21 cellular contexts compared by ENCODE assay signal in genomic region chr2:30326497-30326896, GRCh38.
DNase-seq lines count a peak whose midpoint lies in the region; ATAC-seq and TF ChIP-seq lines count a peak whose summit lies in the region.
"Had no signal": no experiment of that assay in that cellular context is flagged by ENCODE, and none has a peak within 500 bp of the region (broad histone marks: within the 10 kb centered on the region; RNA-seq: fewer than 3 reads in every experiment).

No MANE protein-coding gene starts in this region.

- TF ChIP-seq CTCF in WERI-Rb-1 (IDR thresholded peaks at IDR 0.05; ENCODE audit: low read depth, low read length), result no peak

- no peaks in the 10 kb centered on the region for H3K27me3 Mint-ChIP-seq in naive thymus-derived CD4-positive, alpha-beta T cell
- no peaks in the 10 kb centered on the region for H3K27me3 Mint-ChIP-seq in stimulated activated naive B cell treated with anti-CD40 and anti-IgM and Interleukin-4, amounts not matched to agents 10 μg/mL and 1 μg/mL and 100 μg/mL, for 72 hours
- H3K27me3 Mint-ChIP-seq: CD8-positive, alpha-beta memory T cell had no signal

- no peaks in the 10 kb centered on the region for H3K36me3 Mint-ChIP-seq in naive thymus-derived CD4-positive, alpha-beta T cell
- peaks cover 0 to 3% of the 10 kb centered on the region in 2 donors for H3K36me3 Mint-ChIP-seq in stimulated activated naive B cell treated with anti-CD40 and anti-IgM and Interleukin-4, amounts not matched to agents 10 μg/mL and 1 μg/mL and 100 μg/mL, for 72 hours
- H3K36me3 Mint-ChIP-seq: CD8-positive, alpha-beta memory T cell had no signal

- POLR2A ChIA-PET in naive thymus-derived CD4-positive, alpha-beta T cell (lab: Charles Lee), result interaction anchor here (0.7 to 1.8 kb wide), 4 partner anchors 8 to 201 kb away, joined by 3 to 8 read pairs (median 3); no protein-coding TSS in a partner anchor

- H3K36me3 ChIP-seq in WERI-Rb-1, result no peaks in the 10 kb centered on the region
- no peaks in the 10 kb centered on the region for H3K36me3 ChIP-seq in naive thymus-derived CD4-positive, alpha-beta T cell (ENCODE audit: control insufficient read depth in 2 of 3, insufficient read depth in 3 of 3, low read length in 3 of 3)
- H3K36me3 ChIP-seq: BE2C had no signal

- DNase-seq in CD1c-positive myeloid dendritic cell (ENCODE audit: extremely low spot score) (peak; percentile 62), WERI-Rb-1 (no peak), globus pallidus (ENCODE audit: low spot score) (no peak), NCI-H1092 (lab: John Stamatoyannopoulos, UW) (no peak)
- DNase-seq in naive thymus-derived CD4-positive, alpha-beta T cell, result no peak
- DNase-seq in stimulated activated naive B cell treated with anti-CD40 and anti-IgM and Interleukin-4, amounts not matched to agents 10 μg/mL and 1 μg/mL and 100 μg/mL, for 72 hours, result no peak
- DNase-seq: BE2C; CD8-positive, alpha-beta memory T cell; DMS53; GDM1; H9; HFFc6; IMR-90; Karpas-422; MV-4-11; NCI-H1694; NCI-H2081 treated with DMSO at 0.1 percent for 48 hours; NCI-H2171 treated with DMSO at 0.1 percent for 48 hours had no signal

- H3K9me3 Mint-ChIP-seq in naive thymus-derived CD4-positive, alpha-beta T cell, result peaks cover 0 to 3% (median 0%) of the 10 kb centered on the region in 11 donors
- H3K9me3 Mint-ChIP-seq in stimulated activated naive B cell treated with anti-CD40 and anti-IgM and Interleukin-4, amounts not matched to agents 10 μg/mL and 1 μg/mL and 100 μg/mL, for 72 hours, result peaks cover 6 to 8% of the 10 kb centered on the region in 2 donors
- H3K9me3 Mint-ChIP-seq: CD8-positive, alpha-beta memory T cell; HFFc6 had no signal

- no peak for ATAC-seq in naive thymus-derived CD4-positive, alpha-beta T cell
- peak; percentile 20 to 25 for ATAC-seq in stimulated activated naive B cell treated with anti-CD40 and anti-IgM and Interleukin-4, amounts not matched to agents 10 μg/mL and 1 μg/mL and 100 μg/mL, for 72 hours (replicated peaks)
- ATAC-seq in HG02852 (IDR thresholded peaks at IDR 0.05; ENCODE audit: unreplicated experiment), result no peak
- ATAC-seq: SK-N-SH treated with all-trans-retinoic acid at 6 μM for 48 hours had no signal

- intact Hi-C loops in naive thymus-derived CD4-positive, alpha-beta T cell (cut with micrococcal nuclease), result no loop called here

- H3K4me3 Mint-ChIP-seq in naive thymus-derived CD4-positive, alpha-beta T cell, result no peak overlapping the region
- H3K4me3 Mint-ChIP-seq in stimulated activated naive B cell treated with anti-CD40 and anti-IgM and Interleukin-4, amounts not matched to agents 10 μg/mL and 1 μg/mL and 100 μg/mL, for 72 hours, result no peak overlapping the region
- H3K4me3 Mint-ChIP-seq: CD8-positive, alpha-beta memory T cell; H9; HFFc6 had no signal

- H3K27ac ChIP-seq in WERI-Rb-1, result peak overlapping the region; percentile 87
- H3K27ac ChIP-seq in naive thymus-derived CD4-positive, alpha-beta T cell (ENCODE audit: low read depth, low read length), result no peak overlapping the region
- H3K27ac ChIP-seq: A549 had no signal

- peak overlapping the region in 6 of 9 donors; percentile 0 to 88 (median 74) for H3K27ac Mint-ChIP-seq in naive thymus-derived CD4-positive, alpha-beta T cell
- H3K27ac Mint-ChIP-seq in stimulated activated naive B cell treated with anti-CD40 and anti-IgM and Interleukin-4, amounts not matched to agents 10 μg/mL and 1 μg/mL and 100 μg/mL, for 72 hours, result peak overlapping the region; percentile 63
- H3K27ac Mint-ChIP-seq: H9, HFFc6 had no signal

- peaks cover 15 to 47% (median 38%) of the 10 kb centered on the region in 7 donors for H3K4me1 Mint-ChIP-seq in naive thymus-derived CD4-positive, alpha-beta T cell
- H3K4me1 Mint-ChIP-seq in stimulated activated naive B cell treated with anti-CD40 and anti-IgM and Interleukin-4, amounts not matched to agents 10 μg/mL and 1 μg/mL and 100 μg/mL, for 72 hours, result peaks cover 38 to 57% of the 10 kb centered on the region in 2 donors

- H3K9me3 ChIP-seq in WERI-Rb-1 (ENCODE audit: severe bottlenecking), result peaks cover 4% of the 10 kb centered on the region
- H3K9me3 ChIP-seq in naive thymus-derived CD4-positive, alpha-beta T cell (ENCODE audit: control insufficient read depth in 2 of 3, low read length in 3 of 3), result no peaks in the 10 kb centered on the region
- H3K9me3 ChIP-seq: A549, BE2C had no signal

- H3K4me3 ChIP-seq in WERI-Rb-1 (ENCODE audit: low read depth, low read length), result no peak overlapping the region
- no peak overlapping the region for H3K4me3 ChIP-seq in naive thymus-derived CD4-positive, alpha-beta T cell (ENCODE audit: low read length)
- H3K4me3 ChIP-seq: A549 had no signal

- no peaks in the 10 kb centered on the region for H3K27me3 ChIP-seq in WERI-Rb-1 (ENCODE audit: insufficient read depth, low read depth, severe bottlenecking)
- no peaks in the 10 kb centered on the region for H3K27me3 ChIP-seq in naive thymus-derived CD4-positive, alpha-beta T cell (ENCODE audit: control insufficient read depth in 2 of 2, insufficient read depth in 2 of 2, low read length in 2 of 2)
- H3K27me3 ChIP-seq: BE2C had no signal

- CTCF ChIA-PET in naive thymus-derived CD4-positive, alpha-beta T cell (lab: Charles Lee), result interaction anchor here (1.2 kb wide), 1 partner anchor 8 kb away, joined by 4 read pairs; no protein-coding TSS in a partner anchor

- H3K4me1 ChIP-seq in naive thymus-derived CD4-positive, alpha-beta T cell (ENCODE audit: control insufficient read depth in 2 of 2, insufficient read depth in 2 of 2, low read length in 2 of 2), result peaks cover 0 to 6% of the 10 kb centered on the region in 2 donors
- H3K4me1 ChIP-seq: A549, BE2C had no signal

Comparison
In these comparisons a context has a peak if more than half of its experiments do, and no peak if none do; other contexts are left out.
1. ATAC-seq: peak in stimulated activated naive B cell treated with anti-CD40 and anti-IgM and Interleukin-4, amounts not matched to agents 10 μg/mL and 1 μg/mL and 100 μg/mL, for 72 hours (2 of 2); none in naive thymus-derived CD4-positive, alpha-beta T cell (single experiment) and HG02852 (single experiment).